ENCODE assay signal across 1 cellular context in genomic region chr4:107315584-107315983, GRCh38.
TF ChIP-seq lines count a peak whose summit lies in the region.

No MANE protein-coding gene starts in this region.

TF ChIP-seq in SK-N-SH treated with all-trans-retinoic acid at 6 μM for 48 hours, 23 proteins besides CTCF, POLR2A, EP300 and RAD21 (continued from another document):
- TF ChIP-seq ARNTL (CRISPR knock-in tag; IDR thresholded peaks at IDR 0.05; ENCODE audit: borderline replicate concordance, low read depth) (no peak), CSRNP3 (CRISPR knock-in tag; IDR thresholded peaks at IDR 0.05) (no peak), CREB5 (CRISPR knock-in tag; IDR thresholded peaks at IDR 0.05; ENCODE audit: low read depth) (no peak), PATZ1 (CRISPR knock-in tag; IDR thresholded peaks at IDR 0.05; ENCODE audit: borderline replicate concordance) (no peak), TSHZ2 (CRISPR knock-in tag; IDR thresholded peaks at IDR 0.05) (no peak), ZC3H10 (CRISPR knock-in tag; IDR thresholded peaks at IDR 0.05) (no peak), RARB (CRISPR knock-in tag; IDR thresholded peaks at IDR 0.05) (no peak), BACH2 (CRISPR knock-in tag; IDR thresholded peaks at IDR 0.05; ENCODE audit: borderline replicate concordance) (no peak), ZFP30 (CRISPR knock-in tag; IDR thresholded peaks at IDR 0.05) (no peak)
- TF ChIP-seq, protein P1, sequence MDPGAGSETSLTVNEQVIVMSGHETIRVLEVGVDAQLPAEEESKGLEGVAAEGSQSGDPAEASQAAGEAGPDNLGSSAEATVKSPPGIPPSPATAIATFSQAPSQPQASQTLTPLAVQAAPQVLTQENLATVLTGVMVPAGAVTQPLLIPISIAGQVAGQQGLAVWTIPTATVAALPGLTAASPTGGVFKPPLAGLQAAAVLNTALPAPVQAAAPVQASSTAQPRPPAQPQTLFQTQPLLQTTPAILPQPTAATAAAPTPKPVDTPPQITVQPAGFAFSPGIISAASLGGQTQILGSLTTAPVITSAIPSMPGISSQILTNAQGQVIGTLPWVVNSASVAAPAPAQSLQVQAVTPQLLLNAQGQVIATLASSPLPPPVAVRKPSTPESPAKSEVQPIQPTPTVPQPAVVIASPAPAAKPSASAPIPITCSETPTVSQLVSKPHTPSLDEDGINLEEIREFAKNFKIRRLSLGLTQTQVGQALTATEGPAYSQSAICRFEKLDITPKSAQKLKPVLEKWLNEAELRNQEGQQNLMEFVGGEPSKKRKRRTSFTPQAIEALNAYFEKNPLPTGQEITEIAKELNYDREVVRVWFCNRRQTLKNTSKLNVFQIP (CRISPR knock-in tag; IDR thresholded peaks at IDR 0.05; ENCODE audit: borderline replicate concordance, low read depth): no peak
TF ChIP-seq in SK-N-SH treated with all-trans-retinoic acid at 6 μM for 48 hours: peak in this region for 0.
